Comparison of ENCODE assay signal across 22 cellular contexts in the genomic region with DNA sequence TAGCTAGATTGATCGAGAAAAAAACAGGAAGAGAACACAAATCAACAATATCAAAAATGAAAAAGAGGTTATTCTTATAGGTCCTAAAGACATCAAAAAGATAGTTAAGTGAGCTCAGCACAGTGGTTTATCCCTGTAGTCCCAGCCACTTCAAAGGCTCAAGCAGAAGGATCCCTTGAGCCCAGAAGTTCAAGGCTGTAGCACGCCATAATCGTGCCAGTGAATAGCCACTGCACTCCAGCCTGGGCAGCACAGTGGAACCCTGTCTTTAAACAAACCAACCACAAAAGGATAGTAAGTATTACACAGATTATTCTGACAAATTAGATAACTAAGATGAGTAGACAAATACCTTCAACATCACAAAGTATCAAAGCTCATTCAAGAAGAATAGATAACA.
"Had no signal": no experiment of that assay in that cellular context is flagged by ENCODE, and none has a peak within 500 bp of the region (broad histone marks: within the 10 kb centered on the region; RNA-seq: fewer than 3 reads in every experiment).

No MANE protein-coding gene starts in this region.

- ATAC-seq: activated CD4-positive, alpha-beta T cell treated with anti-CD3 and anti-CD28 coated beads for 36 hours; T-cell had no signal

- H3K27ac ChIP-seq: brain microvascular endothelial cell, cardiac muscle cell, WERI-Rb-1 had no signal

- H3K27me3 ChIP-seq: brain microvascular endothelial cell, cardiac muscle cell had no signal

- H3K27me3 Mint-ChIP-seq: activated CD4-positive, alpha-beta memory T cell treated with anti-CD3 and anti-CD28 coated beads, Interleukin-2, amount 10 ng/mL, durations not matched to agents 7 days and 5 days; activated CD4-positive, alpha-beta T cell treated with anti-CD3 and anti-CD28 coated beads for 36 hours; activated naive CD4-positive, alpha-beta T cell treated with anti-CD3 and anti-CD28 coated beads, Interleukin-2, amount 50 U/mL, for 24 hours; T-cell had no signal

- H3K9me3 Mint-ChIP-seq: activated CD4-positive, alpha-beta memory T cell treated with anti-CD3 and anti-CD28 coated beads, Interleukin-2, amount 10 ng/mL, durations not matched to agents 7 days and 5 days; activated naive CD4-positive, alpha-beta T cell treated with anti-CD3 and anti-CD28 coated beads, Interleukin-2, amount 50 U/mL, for 24 hours had no signal

- H3K4me3 Mint-ChIP-seq: activated CD4-positive, alpha-beta memory T cell treated with anti-CD3 and anti-CD28 coated beads, Interleukin-2, amount 10 ng/mL, durations not matched to agents 7 days and 5 days; activated CD4-positive, alpha-beta T cell treated with anti-CD3 and anti-CD28 coated beads for 36 hours; activated naive CD4-positive, alpha-beta T cell treated with anti-CD3 and anti-CD28 coated beads, Interleukin-2, amount 50 U/mL, for 24 hours; T-cell had no signal

- H3K27ac Mint-ChIP-seq: activated CD4-positive, alpha-beta memory T cell treated with anti-CD3 and anti-CD28 coated beads, Interleukin-2, amount 10 ng/mL, durations not matched to agents 7 days and 5 days; activated CD4-positive, alpha-beta T cell treated with anti-CD3 and anti-CD28 coated beads for 36 hours; activated naive CD4-positive, alpha-beta T cell treated with anti-CD3 and anti-CD28 coated beads, Interleukin-2, amount 50 U/mL, for 24 hours had no signal

- H3K4me3 ChIP-seq: cardiac muscle cell had no signal

- H3K4me1 Mint-ChIP-seq: activated CD4-positive, alpha-beta memory T cell treated with anti-CD3 and anti-CD28 coated beads, Interleukin-2, amount 10 ng/mL, durations not matched to agents 7 days and 5 days had no signal

- DNase-seq: activated CD4-positive, alpha-beta memory T cell treated with anti-CD3 and anti-CD28 coated beads, Interleukin-2, amount 10 ng/mL, durations not matched to agents 7 days and 5 days; activated CD4-positive, alpha-beta T cell treated with anti-CD3 and anti-CD28 coated beads for 36 hours; activated CD4-positive, alpha-beta T cell treated with anti-CD3 and anti-CD28 coated beads, Interleukin-2, amount 50 U/mL, for 1 hour; activated effector memory CD4-positive, alpha-beta T cell treated with Interleukin-2 at 50 U/mL for 16 hours; activated naive CD4-positive, alpha-beta T cell; activated T-cell treated with anti-CD3 and anti-CD28 coated beads for 4 hours; amygdala; brain microvascular endothelial cell; cerebellar nuclear complex; KG1; NCI-H1092; NCI-H1417; NCI-H2029 treated with DMSO at 0.1 percent for 48 hours; NCI-H345; NCI-H510A; NCI-H526 treated with DMSO at 0.1 percent for 48 hours; NCI-H82; SIG-M5; T-cell; WERI-Rb-1 had no signal
